Comparison of ENCODE assay signal across 16 cellular contexts in genomic region chr10:3907514-3907913, GRCh38.
DNase-seq lines count a peak whose midpoint lies in the region; ATAC-seq, FAIRE-seq and TF ChIP-seq lines count a peak whose summit lies in the region.
"Had no signal": no experiment of that assay in that cellular context is flagged by ENCODE, and none has a peak within 500 bp of the region (broad histone marks: within the 10 kb centered on the region; RNA-seq: fewer than 3 reads in every experiment).

No MANE protein-coding gene starts in this region.

- peak; percentile 57; the same call in 2 of the 3 replicates for ATAC-seq in K562
- peak; percentile 68 to 92 (median 86) for ATAC-seq in psoas muscle
- ATAC-seq in GM21825 (IDR thresholded peaks at IDR 0.05; ENCODE audit: unreplicated experiment), result no peak
- ATAC-seq: A549; activated T-helper 17 cell treated with anti-CD3 and anti-CD28 coated beads, Interleukin-2, amount 50 U/mL, for 72 hours had no signal

- H3K4me1 ChIP-seq in K562 (replicated peaks in 1 of 2; ENCODE audit: control insufficient read depth in 2 of 2, insufficient read depth in 2 of 2, low read length in 2 of 2), result peaks cover 0 to 2% of the 10 kb centered on the region in 2 experiments; a peak in 1 of 5 replicates
- peaks cover 21% of the 10 kb centered on the region for H3K4me1 ChIP-seq in left ventricle myocardium inferior
- H3K4me1 ChIP-seq in psoas muscle, result no peaks in the 10 kb centered on the region
- H3K4me1 ChIP-seq: right lobe of liver had no signal

- TF ChIP-seq CTCF in K562 (IDR thresholded peaks at IDR 0.05 in 2 of 3, conservative IDR thresholded peaks at IDR 0.05 in 1 of 3; ENCODE audit: insufficient read depth in 2 of 3, low read depth in 1 of 3, low read length in 3 of 3) (no peak), left ventricle myocardium inferior (IDR thresholded peaks at IDR 0.05; ENCODE audit: borderline replicate concordance) (no peak), psoas muscle (IDR thresholded peaks at IDR 0.05) (no peak), WERI-Rb-1 (IDR thresholded peaks at IDR 0.05; ENCODE audit: low read depth, low read length) (no peak)

- no peak for TF ChIP-seq RAD21 in K562 (CRISPR knock-in tag; conservative IDR thresholded peaks at IDR 0.05 in 1 of 2, IDR thresholded peaks at IDR 0.05 in 1 of 2)

- 0 out of 2 replicates have a peak overlapping the region, but pooled peaks have one; percentile 27 for H2AFZ ChIP-seq in K562 (ENCODE audit: low read depth, low read length)

- FAIRE-seq in K562 (lab: Jason Lieb, UNC), result no peak
- FAIRE-seq: A549 had no signal

- no peaks in the 10 kb centered on the region for H4K20me1 ChIP-seq in K562 (replicated peaks; ENCODE audit: control insufficient read depth, insufficient read depth, low read length)

- H3K9me3 ChIP-seq in K562 (replicated peaks; ENCODE audit: control insufficient read depth, insufficient read depth, low read depth, low read length), result no peaks in the 10 kb centered on the region
- H3K9me3 ChIP-seq in left ventricle myocardium inferior (replicated peaks), result peaks cover 12% of the 10 kb centered on the region
- no peaks in the 10 kb centered on the region for H3K9me3 ChIP-seq in psoas muscle
- no peaks in the 10 kb centered on the region for H3K9me3 ChIP-seq in WERI-Rb-1 (ENCODE audit: severe bottlenecking)
- H3K9me3 ChIP-seq: A549, right lobe of liver had no signal

- intact Hi-C loops in K562 (cut with micrococcal nuclease) (no loop called here), left ventricle myocardium inferior (cut with micrococcal nuclease) (no loop called here), psoas muscle (cut with DNase I) (loop anchor here in 1 of 2 donors (5.0 kb wide), 1 partner anchor 440 kb away; no protein-coding TSS in a partner anchor)

- in situ Hi-C loops in K562 (cut with MboI), result no loop called here

- H3K9me1 ChIP-seq in K562 (ENCODE audit: control insufficient read depth, insufficient read depth, low read length), result no peaks in the 10 kb centered on the region

- peak overlapping the region in 1 of 2 experiments; percentile 73; a peak in 1 of 4 replicates for H3K9ac ChIP-seq in K562 (ENCODE audit: insufficient read depth in 1 of 2, low read depth in 2 of 2, low read length in 2 of 2)

- no TSS peak for BruUV-seq in K562 (replicated peaks; lab: Mats Ljungman, UMichigan)

- no peak for TF ChIP-seq EP300 in K562 (IDR thresholded peaks at IDR 0.05; ENCODE audit: low read length)

- no peak for TF ChIP-seq POLR2A in K562 (conservative IDR thresholded peaks at IDR 0.05)

- no peak overlapping the region for H3K27ac ChIP-seq in K562 (ENCODE audit: extremely low read depth, low read depth, low read length)
- no peak overlapping the region for H3K27ac ChIP-seq in left ventricle myocardium inferior (replicated peaks)
- H3K27ac ChIP-seq in psoas muscle, result peak overlapping the region; percentile 13
- no peak overlapping the region for H3K27ac ChIP-seq in WERI-Rb-1
- H3K27ac ChIP-seq: A549, right lobe of liver, RWPE1 had no signal

- H3K27me3 ChIP-seq in K562 (ENCODE audit: control insufficient read depth in 2 of 2, insufficient read depth in 2 of 2, low read length in 2 of 2) (no peaks in the 10 kb centered on the region), left ventricle myocardium inferior (ENCODE audit: low read depth) (no peaks in the 10 kb centered on the region), psoas muscle (ENCODE audit: insufficient read depth in 3 of 3, low read length in 2 of 3) (no peaks in the 10 kb centered on the region), WERI-Rb-1 (ENCODE audit: insufficient read depth, low read depth, severe bottlenecking) (no peaks in the 10 kb centered on the region)
- H3K27me3 ChIP-seq: right lobe of liver had no signal

- POLR2A ChIA-PET in K562 (lab: Yijun Ruan, JAX), result interaction anchor here (0.5 kb wide), 1 partner anchor 122 kb away, joined by 3 read pairs; no protein-coding TSS in a partner anchor

- H3K79me2 ChIP-seq in K562 (ENCODE audit: control insufficient read depth, insufficient read depth, low read length), result no peaks in the 10 kb centered on the region

- WGBS in K562 (ENCODE audit: insufficient coverage, low coverage, missing lambda C conversion rate), result 32% methylated on average over 6 of the region's 6 CpGs
- WGBS in psoas muscle, 3 donors, result 28 to 49% (median 32%) methylated on average over 6 of the region's 6 CpGs

- H3K4me2 ChIP-seq in K562 (ENCODE audit: insufficient read depth, low read length), result no peak overlapping the region
- H3K4me2 ChIP-seq: A549 had no signal

- H3K4me3 ChIP-seq in K562 (no peak overlapping the region), left ventricle myocardium inferior (no peak overlapping the region), psoas muscle (no peak overlapping the region), WERI-Rb-1 (ENCODE audit: low read depth, low read length) (no peak overlapping the region)
- H3K4me3 ChIP-seq: A549, right lobe of liver had no signal

- CTCF ChIA-PET in K562 (lab: Yijun Ruan, JAX; ENCODE audit: low intra/inter-chr PET ratio), result no interaction called here

- DNase-seq in AG08396 (ENCODE audit: low spot score) (peak; percentile 63), K562 (ENCODE audit: extremely low read depth in 1 of 4, low spot score in 3 of 4) (no peak), left ventricle myocardium inferior (peak; percentile 62), psoas muscle (peak; percentile 79 to 88), GM19238 (ENCODE audit: insufficient read length, low spot score) (no peak), WERI-Rb-1 (no peak), hypothalamus (lab: John Stamatoyannopoulos, UW) (no peak)
- DNase-seq: activated CD4-positive, alpha-beta T cell treated with anti-CD3 and anti-CD28 coated beads, Interleukin-2, amount 50 U/mL, for 1 hour; Calu3; NCI-H187; right lobe of liver; T-helper 9 cell had no signal

- H3K36me3 ChIP-seq in K562 (ENCODE audit: control insufficient read depth, insufficient read depth, low read length) (no peaks in the 10 kb centered on the region), left ventricle myocardium inferior (no peaks in the 10 kb centered on the region), psoas muscle (ENCODE audit: insufficient read depth in 1 of 2, low read depth in 1 of 2) (no peaks in the 10 kb centered on the region), WERI-Rb-1 (no peaks in the 10 kb centered on the region)
- H3K36me3 ChIP-seq: right lobe of liver had no signal

TF ChIP-seq in K562, 482 proteins besides CTCF, POLR2A, EP300 and RAD21:
- TF ChIP-seq MAX (CRISPR knock-in tag; IDR thresholded peaks at IDR 0.05) (no peak), NFIX (CRISPR knock-in tag; IDR thresholded peaks at IDR 0.05; ENCODE audit: low read depth) (no peak), ZBTB11 (CRISPR knock-in tag; IDR thresholded peaks at IDR 0.05) (no peak), ZC3H4 (CRISPR knock-in tag; IDR thresholded peaks at IDR 0.05; ENCODE audit: borderline replicate concordance) (no peak), ZNF282 (CRISPR knock-in tag; IDR thresholded peaks at IDR 0.05) (no peak), ZC3H8 (IDR thresholded peaks at IDR 0.05) (no peak), SPI1 (IDR thresholded peaks at IDR 0.05; ENCODE audit: borderline replicate concordance, low read depth, low read length) (no peak)
TF ChIP-seq in K562: peak in this region for 0.

Comparison
In these comparisons a context has a peak if more than half of its experiments do, and no peak if none do; other contexts are left out.
1. DNase-seq: peak in AG08396 (single experiment), left ventricle myocardium inferior (single experiment) and psoas muscle (2 of 2); none in K562 (0 of 4), GM19238 (single experiment), WERI-Rb-1 (single experiment) and hypothalamus (0 of 51).